11 cellular contexts compared by ENCODE assay signal in the genomic region with DNA sequence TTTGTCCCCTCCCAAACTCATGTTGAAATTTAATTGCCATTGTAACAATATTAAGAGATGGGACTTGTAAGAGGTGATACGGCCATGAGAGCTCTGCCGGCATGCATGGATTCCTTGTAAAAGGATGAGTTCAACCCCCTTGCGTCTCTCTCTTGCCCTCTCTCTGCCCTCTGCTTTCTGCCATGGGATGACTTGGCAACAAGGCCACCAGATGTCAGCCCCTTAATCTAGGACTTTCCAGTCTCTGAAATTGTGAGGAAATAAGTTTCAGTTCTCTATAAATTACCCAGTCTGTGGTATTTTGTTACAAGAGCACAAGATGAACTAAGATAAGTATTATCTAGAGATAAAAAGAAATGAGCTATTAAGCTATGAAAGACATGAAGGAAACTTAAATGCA.
DNase-seq lines count a peak whose midpoint lies in the region; ATAC-seq and TF ChIP-seq lines count a peak whose summit lies in the region.
"Had no signal": no experiment of that assay in that cellular context is flagged by ENCODE, and none has a peak within 500 bp of the region (broad histone marks: within the 10 kb centered on the region; RNA-seq: fewer than 3 reads in every experiment).

No MANE protein-coding gene starts in this region.

- no peaks in the 10 kb centered on the region for H3K27me3 ChIP-seq in Loucy (ENCODE audit: insufficient read depth, low read length, poor library complexity, severe bottlenecking)
- H3K27me3 ChIP-seq: SJSA1 had no signal

- no peak overlapping the region for H3K9ac ChIP-seq in Loucy (ENCODE audit: low read depth, low read length, poor library complexity, severe bottlenecking)
- H3K9ac ChIP-seq: parathyroid adenoma had no signal

- H3K27me3 Mint-ChIP-seq in mesothelial cell of epicardium (ENCODE audit: low read depth): no peaks in the 10 kb centered on the region

- H3F3A ChIP-seq in Loucy (ENCODE audit: low read depth): no peaks in the 10 kb centered on the region

- TF ChIP-seq CTCF in Loucy (conservative IDR thresholded peaks at IDR 0.05; ENCODE audit: low read length) (no peak; the same call in 1 of the 2 replicates), mesothelial cell of epicardium (IDR thresholded peaks at IDR 0.05; ENCODE audit: unreplicated experiment) (no peak)

- H3K27ac Mint-ChIP-seq in mesothelial cell of epicardium: no peak overlapping the region
- H3K27ac Mint-ChIP-seq: immature natural killer cell had no signal

- H3K36me3 Mint-ChIP-seq in mesothelial cell of epicardium: no peaks in the 10 kb centered on the region
- H3K36me3 Mint-ChIP-seq: immature natural killer cell had no signal

- no peaks in the 10 kb centered on the region for H3K79me2 ChIP-seq in Loucy (ENCODE audit: insufficient read depth, low read length)
- H3K79me2 ChIP-seq: parathyroid adenoma had no signal

- no peak overlapping the region for H3K4me3 Mint-ChIP-seq in mesothelial cell of epicardium
- H3K4me3 Mint-ChIP-seq: immature natural killer cell had no signal

- ATAC-seq in GM18519 (IDR thresholded peaks at IDR 0.05; ENCODE audit: low FRiP score, unreplicated experiment) (peak; percentile 29), GM21825 (IDR thresholded peaks at IDR 0.05; ENCODE audit: unreplicated experiment) (peak; percentile 46), GM21447 (IDR thresholded peaks at IDR 0.05; ENCODE audit: unreplicated experiment) (no peak)

- peak; percentile 43 for DNase-seq in medulla oblongata (ENCODE audit: extremely low spot score)
- DNase-seq in mesothelial cell of epicardium (ENCODE audit: low spot score in 2 of 2, unreplicated experiment in 2 of 2): no peak
- DNase-seq in stimulated activated CD4-positive, alpha-beta T cell treated with anti-CD3 and anti-CD28 coated beads, Interleukin-12 subunit alpha, Interleukin-12 subunit beta, amount 100 ng/mL, for 4 hours: no peak
- DNase-seq in NCI-H187 (lab: John Stamatoyannopoulos, UW): no peak
- DNase-seq: immature natural killer cell had no signal

- H3K9me2 ChIP-seq in Loucy (replicated peaks; ENCODE audit: low read depth, low read length): no peaks in the 10 kb centered on the region

- peaks cover 3% of the 10 kb centered on the region for H3K4me1 Mint-ChIP-seq in mesothelial cell of epicardium
- H3K4me1 Mint-ChIP-seq: immature natural killer cell had no signal

- peaks cover 11% of the 10 kb centered on the region for H3K9me3 Mint-ChIP-seq in mesothelial cell of epicardium
- H3K9me3 Mint-ChIP-seq: immature natural killer cell had no signal

- peaks cover 24% of the 10 kb centered on the region for H3K4me1 ChIP-seq in Loucy (ENCODE audit: insufficient read depth, low read length, poor library complexity, severe bottlenecking)
- H3K4me1 ChIP-seq: parathyroid adenoma, SJSA1 had no signal

- no peak overlapping the region for H2AFZ ChIP-seq in Loucy (ENCODE audit: low read length)
- H2AFZ ChIP-seq: parathyroid adenoma had no signal

- H4K20me1 ChIP-seq in Loucy (ENCODE audit: insufficient read depth, low read length, poor library complexity, severe bottlenecking): no peaks in the 10 kb centered on the region

- H3K36me3 ChIP-seq in Loucy (ENCODE audit: insufficient read depth, low read length): no peaks in the 10 kb centered on the region
- H3K36me3 ChIP-seq: SJSA1 had no signal

- H3K9me3 ChIP-seq in Loucy (ENCODE audit: insufficient read depth, low read depth, low read length): no peaks in the 10 kb centered on the region
- H3K9me3 ChIP-seq: SJSA1 had no signal

- peak overlapping the region; percentile 13 for H3K4me2 ChIP-seq in Loucy (ENCODE audit: low read depth, low read length, poor library complexity, severe bottlenecking)

- no peak overlapping the region for H3K4me3 ChIP-seq in Loucy (ENCODE audit: low read length, poor library complexity, severe bottlenecking)
- H3K4me3 ChIP-seq: SJSA1 had no signal
